ENCODE assay signal across 12 cellular contexts in genomic region chr17:82055965-82056728, GRCh38. TPM values are rescaled to one million over a fixed set of nuclear protein-coding genes. Genes with fewer than 3 reads are reported as not detected.
"Had no signal": no experiment of that assay in that cellular context is flagged by ENCODE, and none has a peak within 500 bp of the region (broad histone marks: within the 10 kb centered on the region; RNA-seq: fewer than 3 reads in every experiment).

No MANE protein-coding gene starts in this region.

- ATAC-seq: activated CD8-positive, alpha-beta T cell treated with anti-CD3 and anti-CD28 coated beads for 36 hours had no signal

- H3K9me3 Mint-ChIP-seq: activated CD8-positive, alpha-beta T cell treated with anti-CD3 and anti-CD28 coated beads for 36 hours; activated T-helper 1 cell treated with anti-CD3 and anti-CD28 coated beads, Interleukin-12 subunit alpha, Interleukin-12 subunit beta, Interleukin-2, Interleukin-4 antibody, amounts not matched to agents 30 ng/mL and 10 ng/mL and 1 ng/mL, durations not matched to agents 14 hours and 24 hours and 36 hours; immature natural killer cell; nephron had no signal

- DNase-seq: activated CD8-positive, alpha-beta memory T cell treated with anti-CD3 and anti-CD28 coated beads, Interleukin-2, amount 50 U/mL, for 4 hours; activated CD8-positive, alpha-beta T cell treated with anti-CD3 and anti-CD28 coated beads for 36 hours; activated naive CD4-positive, alpha-beta T cell; esophagus squamous epithelium; foreskin fibroblast; glutamatergic neuron; immature natural killer cell; sigmoid colon; stimulated activated CD4-positive, alpha-beta T cell treated with anti-CD3 and anti-CD28 coated beads, Interleukin-12 subunit alpha, Interleukin-12 subunit beta, amount 100 ng/mL, for 4 hours; stimulated activated CD4-positive, alpha-beta T cell treated with anti-CD3 and anti-CD28 coated beads, Interleukin-4, amount 100 ng/mL, for 24 hours had no signal

- H3K9me3 ChIP-seq: esophagus squamous epithelium, sigmoid colon had no signal

- H3K27me3 Mint-ChIP-seq: activated CD8-positive, alpha-beta T cell treated with anti-CD3 and anti-CD28 coated beads for 36 hours had no signal

- H3K4me3 ChIP-seq: esophagus squamous epithelium, sigmoid colon had no signal

- H3K27me3 ChIP-seq: esophagus squamous epithelium, sigmoid colon had no signal

- H3K27ac ChIP-seq: esophagus squamous epithelium, sigmoid colon had no signal

- H3K27ac Mint-ChIP-seq: activated CD8-positive, alpha-beta T cell treated with anti-CD3 and anti-CD28 coated beads for 36 hours; activated T-helper 1 cell treated with anti-CD3 and anti-CD28 coated beads, Interleukin-12 subunit alpha, Interleukin-12 subunit beta, Interleukin-2, Interleukin-4 antibody, amounts not matched to agents 30 ng/mL and 10 ng/mL and 1 ng/mL, durations not matched to agents 14 hours and 24 hours and 36 hours; immature natural killer cell; nephron had no signal

- H3K4me3 Mint-ChIP-seq: activated CD8-positive, alpha-beta T cell treated with anti-CD3 and anti-CD28 coated beads for 36 hours; activated T-helper 1 cell treated with anti-CD3 and anti-CD28 coated beads, Interleukin-12 subunit alpha, Interleukin-12 subunit beta, Interleukin-2, Interleukin-4 antibody, amounts not matched to agents 30 ng/mL and 10 ng/mL and 1 ng/mL, durations not matched to agents 14 hours and 24 hours and 36 hours; immature natural killer cell had no signal

- H3K36me3 Mint-ChIP-seq: immature natural killer cell had no signal

RNA-seq across cellular contexts. Expression of gene RAC3, which starts 24.7 kb away (rescaled TPM):
- polyA plus RNA-seq: immature natural killer cell had no signal
